8 cellular contexts compared by ENCODE assay signal in the genomic region with DNA sequence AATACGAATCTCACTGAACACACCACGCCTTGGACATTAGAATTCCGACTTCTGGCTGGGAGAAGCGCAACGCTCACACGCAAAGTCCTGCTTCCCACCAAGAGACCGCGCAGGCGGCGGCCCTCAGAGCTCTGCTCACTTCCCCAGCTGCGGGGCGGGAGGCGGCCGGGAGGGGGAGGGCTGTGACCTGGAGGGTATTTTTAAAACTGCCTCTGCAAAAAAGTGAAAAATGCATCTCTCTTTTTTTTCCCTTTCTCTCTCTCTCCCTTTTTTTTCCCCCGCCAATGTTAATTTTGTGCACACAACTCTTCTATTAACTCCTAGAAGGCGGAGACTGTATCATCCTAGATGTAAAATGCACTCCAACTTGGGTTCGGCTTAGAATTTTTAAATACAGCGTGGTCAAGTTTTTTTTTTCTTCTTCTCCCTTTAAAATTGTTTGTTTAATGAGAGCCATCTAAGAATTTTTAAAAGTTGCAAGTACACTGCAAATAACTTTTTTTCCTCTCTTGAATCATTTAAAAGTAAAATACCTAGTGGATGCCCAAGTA.
DNase-seq lines count a peak whose midpoint lies in the region; ATAC-seq and TF ChIP-seq lines count a peak whose summit lies in the region.

No MANE protein-coding gene starts in this region.

- H3K36me3 ChIP-seq in Peyer's patch: no peaks in the 10 kb centered on the region

- H3K4me1 Mint-ChIP-seq in activated T-cell treated with anti-CD3 and anti-CD28 coated beads, Interleukin-2, amount 50 U/mL, for 4 hours (ENCODE audit: low read depth): peaks cover 38% of the 10 kb centered on the region
- peaks cover 29 to 40% of the 10 kb centered on the region in 2 donors for H3K4me1 Mint-ChIP-seq in effector memory CD8-positive, alpha-beta T cell (ENCODE audit: low read depth in 2 of 2)
- peaks cover 36 to 40% (median 39%) of the 10 kb centered on the region in 3 donors for H3K4me1 Mint-ChIP-seq in naive B cell

- DNase-seq in activated T-cell treated with anti-CD3 and anti-CD28 coated beads, Interleukin-2, amount 50 U/mL, for 4 hours: no peak
- DNase-seq in activated T-cell treated with anti-CD3 and anti-CD28 coated beads for 4 hours (no peak), Peyer's patch (no peak), naive B cell (no peak), NCI-H69 (lab: John Stamatoyannopoulos, UW) (no peak)
- DNase-seq in effector memory CD8-positive, alpha-beta T cell: no peak
- no peak for DNase-seq in stimulated activated CD4-positive, alpha-beta T cell treated with anti-CD3 and anti-CD28 coated beads, Interleukin-1b, Interleukin-23, amount 100 ng/mL, for 48 hours

- H3K4me3 ChIP-seq in Peyer's patch: peak overlapping the region; percentile 56 to 84 (median 66)

- ATAC-seq in activated T-cell treated with anti-CD3 and anti-CD28 coated beads, Interleukin-2, amount 50 U/mL, for 4 hours: peak; percentile 56 to 57
- ATAC-seq in HG02852 (IDR thresholded peaks at IDR 0.05; ENCODE audit: unreplicated experiment) (peak; percentile 42), naive B cell (ENCODE audit: low read depth in 2 of 2) (peak; percentile 65 to 67)
- ATAC-seq in effector memory CD8-positive, alpha-beta T cell (replicated peaks): peak; percentile 45

- H3K27ac ChIP-seq in Peyer's patch: peak overlapping the region; percentile 94 to 99 (median 98)

- no peaks in the 10 kb centered on the region for H3K9me3 Mint-ChIP-seq in activated T-cell treated with anti-CD3 and anti-CD28 coated beads, Interleukin-2, amount 50 U/mL, for 4 hours
- H3K9me3 Mint-ChIP-seq in effector memory CD8-positive, alpha-beta T cell: peaks cover 0 to 2% of the 10 kb centered on the region in 2 donors
- H3K9me3 Mint-ChIP-seq in naive B cell: peaks cover 0 to 9% (median 0%) of the 10 kb centered on the region in 7 donors

- peak in 3 of 6 experiments; percentile 17 to 25 (median 23) for TF ChIP-seq CTCF in Peyer's patch (IDR thresholded peaks at IDR 0.05)

- no peaks in the 10 kb centered on the region for H3K36me3 Mint-ChIP-seq in activated T-cell treated with anti-CD3 and anti-CD28 coated beads, Interleukin-2, amount 50 U/mL, for 4 hours (ENCODE audit: insufficient read depth)
- H3K36me3 Mint-ChIP-seq in effector memory CD8-positive, alpha-beta T cell (ENCODE audit: insufficient read depth): peaks cover 33% of the 10 kb centered on the region
- H3K36me3 Mint-ChIP-seq in naive B cell: no peaks in the 10 kb centered on the region

- TF ChIP-seq POLR2A in Peyer's patch (IDR thresholded peaks at IDR 0.05): no peak

- H3K27me3 Mint-ChIP-seq in activated T-cell treated with anti-CD3 and anti-CD28 coated beads, Interleukin-2, amount 50 U/mL, for 4 hours (ENCODE audit: low read depth): peaks cover 2% of the 10 kb centered on the region
- H3K27me3 Mint-ChIP-seq in effector memory CD8-positive, alpha-beta T cell: peaks cover 0 to 9% of the 10 kb centered on the region in 2 donors
- peaks cover 0 to 6% (median 4%) of the 10 kb centered on the region in 3 donors for H3K27me3 Mint-ChIP-seq in naive B cell

- H3K4me1 ChIP-seq in Peyer's patch: peaks cover 0 to 9% (median 5%) of the 10 kb centered on the region in 4 donors

- H3K4me3 Mint-ChIP-seq in activated T-cell treated with anti-CD3 and anti-CD28 coated beads, Interleukin-2, amount 50 U/mL, for 4 hours: peak overlapping the region; percentile 93
- peak overlapping the region; percentile 93 to 94 for H3K4me3 Mint-ChIP-seq in effector memory CD8-positive, alpha-beta T cell
- peak overlapping the region; percentile 96 to 100 (median 98) for H3K4me3 Mint-ChIP-seq in naive B cell

- no peaks in the 10 kb centered on the region for H3K9me3 ChIP-seq in Peyer's patch

- no peaks in the 10 kb centered on the region for H3K27me3 ChIP-seq in Peyer's patch

- H3K27ac Mint-ChIP-seq in effector memory CD8-positive, alpha-beta T cell: peak overlapping the region; percentile 100
- peak overlapping the region; percentile 98 to 100 (median 100) for H3K27ac Mint-ChIP-seq in naive B cell
